In genomic region chr14:54564071-54564798, GRCh38 we compare ENCODE assay signal across 8 cellular contexts. TPM values are rescaled to one million over a fixed set of nuclear protein-coding genes. Genes with fewer than 3 reads are reported as not detected.
A peak's percentile ranks its signal among the peaks of the same experiment; 100 is the strongest.
DNase-seq lines count a peak whose midpoint lies in the region; ATAC-seq and TF ChIP-seq lines count a peak whose summit lies in the region.

No MANE protein-coding gene starts in this region.

- no peak for DNase-seq in AG09309 (ENCODE audit: low read depth)
- peak; percentile 60 for DNase-seq in GM12865 (ENCODE audit: low read depth)
- DNase-seq in NCI-H2171 treated with DMSO at 0.1 percent for 48 hours (lab: John Stamatoyannopoulos, UW): peak; percentile 81
- no peak for DNase-seq in body of pancreas
- DNase-seq in thoracic aorta (ENCODE audit: low spot score): no peak
- no peak for DNase-seq in NCI-H446 treated with DMSO at 0.1 percent for 48 hours (lab: John Stamatoyannopoulos, UW)

- H3K27ac ChIP-seq in body of pancreas (peak overlapping the region; percentile 99 to 100 (median 100)), layer of hippocampus (ENCODE audit: low read depth, low read length) (peak overlapping the region; percentile 92), thoracic aorta (peak overlapping the region; percentile 99)

- TF ChIP-seq CTCF in AG09309 (IDR thresholded peaks at IDR 0.05; ENCODE audit: control insufficient read depth, insufficient read depth, low read depth, low read length, missing control alignments) (peak; percentile 50), GM12865 (IDR thresholded peaks at IDR 0.05; ENCODE audit: insufficient read depth, low read depth, low read length, missing control alignments) (peak; percentile 63), body of pancreas (IDR thresholded peaks at IDR 0.05) (peak; percentile 61 to 96 (median 78)), thoracic aorta (IDR thresholded peaks at IDR 0.05) (peak; percentile 85)

- H3K9me3 ChIP-seq in body of pancreas (no peaks in the 10 kb centered on the region), thoracic aorta (no peaks in the 10 kb centered on the region)

- H3K27me3 ChIP-seq in body of pancreas (no peaks in the 10 kb centered on the region), layer of hippocampus (ENCODE audit: control insufficient read depth, insufficient read depth, low read length) (no peaks in the 10 kb centered on the region), thoracic aorta (replicated peaks; ENCODE audit: insufficient read depth) (no peaks in the 10 kb centered on the region)

- H3K4me3 ChIP-seq in AG09309 (ENCODE audit: control insufficient read depth, low read depth, low read length) (no peak overlapping the region; the same call in 1 of the 2 replicates), GM12865 (ENCODE audit: low read depth, low read length) (no peak overlapping the region), body of pancreas (peak overlapping the region in 1 of 2 donors; percentile 35), thoracic aorta (peak overlapping the region; percentile 97)

- no peak for ATAC-seq in body of pancreas
- ATAC-seq in thoracic aorta (ENCODE audit: insufficient number of reproducible peaks, low FRiP score, low read depth): no peak
- no peak for ATAC-seq in HG03378 (IDR thresholded peaks at IDR 0.05; ENCODE audit: unreplicated experiment)

- H3K4me1 ChIP-seq in body of pancreas (peaks cover 13% of the 10 kb centered on the region), thoracic aorta (ENCODE audit: control insufficient read depth in 1 of 2, low read depth in 2 of 2) (peaks cover 6 to 14% of the 10 kb centered on the region in 2 donors)

- WGBS in body of pancreas, 2 donors: 1% methylated on average over 9 of the region's 9 CpGs

- no peak for TF ChIP-seq POLR2A in body of pancreas (IDR thresholded peaks at IDR 0.05)

- H3K36me3 ChIP-seq in body of pancreas (replicated peaks in 1 of 2; ENCODE audit: insufficient read depth in 1 of 2, low read depth in 2 of 2) (no peaks in the 10 kb centered on the region), thoracic aorta (no peaks in the 10 kb centered on the region)

- intact Hi-C loops in body of pancreas (cut with DNase I): no loop called here

RNA-seq across cellular contexts. Expression of gene SAMD4A, which starts 2.7 kb away (rescaled TPM):
- total RNA-seq in body of pancreas: 10 to 100 TPM; 11.2 to 15.3 TPM
- 100 to 1,000 TPM; 142 to 172 TPM for total RNA-seq in thoracic aorta

RNA-seq across cellular contexts. Expression of gene CGRRF1, which starts 54.5 kb away (rescaled TPM):
- total RNA-seq in body of pancreas (10 to 100 TPM in 1 of 2 donors, 1 to 10 TPM in 1; 6.3 to 11.4 TPM), thoracic aorta (10 to 100 TPM; 15.2 to 42.2 TPM)

Comparison
In these comparisons a context has a peak if more than half of its experiments do, and no peak if none do; other contexts are left out.
1. DNase-seq: peak in GM12865 (single experiment) and NCI-H2171 treated with DMSO at 0.1 percent for 48 hours (single experiment); none in AG09309 (single experiment), body of pancreas (0 of 4), thoracic aorta (single experiment) and NCI-H446 treated with DMSO at 0.1 percent for 48 hours (single experiment).
2. RNA of gene SAMD4A, which starts 2.7 kb away (total RNA-seq): 142 to 172 TPM in thoracic aorta; 11.2 to 15.3 TPM in body of pancreas; every median in the first group is over 4 times any median in the second.
3. Peak in every context shown above with its lines, with median percentiles within 50 percentile points of each other: CTCF ChIP-seq and H3K27ac ChIP-seq.